9 cellular contexts compared by ENCODE assay signal in the genomic region with DNA sequence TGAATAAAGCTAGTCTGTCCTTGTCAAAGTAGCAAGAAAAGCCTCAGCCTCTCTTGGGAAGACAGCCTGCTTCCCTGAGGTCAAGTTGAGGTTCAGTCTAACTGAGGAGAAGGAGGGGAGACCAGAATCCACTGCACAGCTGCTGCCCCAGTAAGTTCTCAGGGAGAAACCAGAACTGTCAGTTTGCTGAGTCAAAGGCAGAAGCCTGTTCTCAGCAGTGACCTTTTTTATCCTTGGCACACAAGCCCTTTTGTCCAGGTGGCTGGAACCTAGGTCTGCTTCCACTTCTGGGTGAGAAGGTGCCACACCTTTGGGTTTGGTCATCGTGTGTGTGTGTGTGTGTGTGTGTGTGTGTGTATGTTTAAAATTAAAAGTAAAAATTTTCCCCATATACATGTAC. TPM values are rescaled to one million over a fixed set of nuclear protein-coding genes. Genes with fewer than 3 reads are reported as not detected.
DNase-seq lines count a peak whose midpoint lies in the region; ATAC-seq, FAIRE-seq and TF ChIP-seq lines count a peak whose summit lies in the region.
"Had no signal": no experiment of that assay in that cellular context is flagged by ENCODE, and none has a peak within 500 bp of the region (broad histone marks: within the 10 kb centered on the region; RNA-seq: fewer than 3 reads in every experiment).

No MANE protein-coding gene starts in this region.

- peak overlapping the region; percentile 56 for H3K4me3 Mint-ChIP-seq in CD4-positive, alpha-beta T cell

- H3K27ac Mint-ChIP-seq in CD4-positive, alpha-beta T cell: peak overlapping the region; percentile 90

- POLR2A ChIA-PET in CD4-positive, alpha-beta T cell (lab: Charles Lee): no interaction called here
- POLR2A ChIA-PET in OCI-LY7 (lab: Charles Lee): interaction anchor here (1.6 kb wide), 1 partner anchor 28 kb away, joined by 5 read pairs; no protein-coding TSS in a partner anchor

- H3K4me2 ChIP-seq in OCI-LY7 (ENCODE audit: low read length): peak overlapping the region; percentile 69

- H3K79me2 ChIP-seq in OCI-LY7 (ENCODE audit: insufficient read depth, low read depth, low read length): peaks cover 5% of the 10 kb centered on the region; the same call in 1 of the 2 replicates

- no peaks in the 10 kb centered on the region for H3K27me3 Mint-ChIP-seq in CD4-positive, alpha-beta T cell

- H2AFZ ChIP-seq in OCI-LY7 (ENCODE audit: low read length): no peak overlapping the region

- ATAC-seq in CD4-positive, alpha-beta T cell (ENCODE audit: poor library complexity): no peak
- ATAC-seq in GM21447 (IDR thresholded peaks at IDR 0.05; ENCODE audit: unreplicated experiment) (peak; percentile 32), upper lobe of left lung (ENCODE audit: low FRiP score in 2 of 2) (no peak)

- peaks cover 33% of the 10 kb centered on the region for H3K36me3 Mint-ChIP-seq in CD4-positive, alpha-beta T cell (ENCODE audit: low read depth)

- H3K36me3 ChIP-seq in OCI-LY7 (ENCODE audit: insufficient read depth, low read length): no peaks in the 10 kb centered on the region; the same call in 1 of the 2 replicates
- peaks cover 0 to 3% (median 0%) of the 10 kb centered on the region in 4 donors for H3K36me3 ChIP-seq in upper lobe of left lung

- intact Hi-C loops in CD4-positive, alpha-beta T cell (cut with DNase I, micrococcal nuclease): loop anchor here in 1 of 2 experiments (10.0 kb wide), 2 partner anchors 275 to 465 kb away; partner anchors contain the start of genes MGAT4A and TMEM131
- intact Hi-C loops in OCI-LY7 (cut with micrococcal nuclease; ENCODE audit: unreplicated experiment): loop anchor here (1.0 kb wide), 2 partner anchors 27 to 95 kb away; no protein-coding TSS in a partner anchor

- TF ChIP-seq POLR2A in upper lobe of left lung (IDR thresholded peaks at IDR 0.05): no peak

- H3K4me1 ChIP-seq in OCI-LY7 (ENCODE audit: insufficient read depth, low read length, poor library complexity, severe bottlenecking) (peaks cover 54% of the 10 kb centered on the region), upper lobe of left lung (peaks cover 36 to 76% (median 56%) of the 10 kb centered on the region in 4 donors)

- H3K27me3 ChIP-seq in CD4-positive, alpha-beta T cell (ENCODE audit: control insufficient read depth, insufficient read depth, low read length): no peaks in the 10 kb centered on the region
- H3K27me3 ChIP-seq in upper lobe of left lung: no peaks in the 10 kb centered on the region

- TF ChIP-seq EP300 in upper lobe of left lung (IDR thresholded peaks at IDR 0.05): no peak

- TF ChIP-seq CTCF in CD4-positive, alpha-beta T cell (IDR thresholded peaks at IDR 0.05): no peak
- TF ChIP-seq CTCF in OCI-LY7 (conservative IDR thresholded peaks at IDR 0.05; ENCODE audit: low read length) (no peak), upper lobe of left lung (IDR thresholded peaks at IDR 0.05) (no peak)

- no peaks in the 10 kb centered on the region for H4K20me1 ChIP-seq in OCI-LY7 (ENCODE audit: insufficient read depth, low read length)

- CTCF ChIA-PET in CD4-positive, alpha-beta T cell (lab: Charles Lee): no interaction called here
- CTCF ChIA-PET in OCI-LY7 (lab: Charles Lee; ENCODE audit: unreplicated experiment): no interaction called here

- no peaks in the 10 kb centered on the region for H3K9me2 ChIP-seq in OCI-LY7 (ENCODE audit: insufficient read depth, low read length)

- H3K4me3 ChIP-seq in OCI-LY7 (ENCODE audit: low read depth, low read length, poor library complexity, severe bottlenecking) (no peak overlapping the region), upper lobe of left lung (no peak overlapping the region)

- no TSS peak for BruUV-seq in OCI-LY7 (replicated peaks; lab: Mats Ljungman, UMichigan)

- WGBS in upper lobe of left lung, 2 donors: 25 to 30% methylated on average over 1 of the region's 1 CpG

- no peak for FAIRE-seq in HTR-8/SVneo (lab: Jason Lieb, UNC)

- H3K9me3 ChIP-seq in CD4-positive, alpha-beta T cell (ENCODE audit: control insufficient read depth, low read length): no peaks in the 10 kb centered on the region
- H3K9me3 ChIP-seq in OCI-LY7 (ENCODE audit: low read length) (no peaks in the 10 kb centered on the region), upper lobe of left lung (no peaks in the 10 kb centered on the region)

- peaks cover 93% of the 10 kb centered on the region for H3K4me1 Mint-ChIP-seq in CD4-positive, alpha-beta T cell (ENCODE audit: low read depth)

- DNase-seq in CD4-positive, alpha-beta T cell: no peak
- DNase-seq in OCI-LY7 (ENCODE audit: low spot score) (no peak), iris pigment epithelial cell (ENCODE audit: low read depth) (peak; percentile 37), upper lobe of left lung (no peak), AG08395 (ENCODE audit: low spot score) (no peak), HTR-8/SVneo (ENCODE audit: insufficient read length, low spot score) (no peak), NCI-H510A treated with DMSO at 0.1 percent for 48 hours (lab: John Stamatoyannopoulos, UW) (no peak)
- DNase-seq: DMS53 had no signal

- peak overlapping the region; percentile 50 for H3K27ac ChIP-seq in CD4-positive, alpha-beta T cell (ENCODE audit: low read depth, low read length)
- no peak overlapping the region for H3K27ac ChIP-seq in OCI-LY7 (ENCODE audit: low read depth, low read length, poor library complexity, severe bottlenecking)
- H3K27ac ChIP-seq in upper lobe of left lung: peak overlapping the region in 1 of 4 donors; percentile 7

- H3K9me3 Mint-ChIP-seq in CD4-positive, alpha-beta T cell: no peaks in the 10 kb centered on the region

RNA-seq across cellular contexts. Expression of gene INPP4A, which starts 15.1 kb away (rescaled TPM):
- 10 to 100 TPM; 86.4 to 89.2 TPM for total RNA-seq in CD4-positive, alpha-beta T cell
- total RNA-seq in OCI-LY7 (2014; rRNA removed; shearing (Covaris generic)): 14.3 and 28.5 TPM in 2 replicates
- 27.5 and 28.6 TPM in 2 replicates for total RNA-seq in OCI-LY7 (2022)
- 10 to 100 TPM; 23.3 to 93.2 (median 36.5) TPM for total RNA-seq in upper lobe of left lung
